18 cellular contexts compared by ENCODE assay signal in genomic region chr15:47432831-47433230, GRCh38.
"Had no signal": no experiment of that assay in that cellular context is flagged by ENCODE, and none has a peak within 500 bp of the region (broad histone marks: within the 10 kb centered on the region; RNA-seq: fewer than 3 reads in every experiment).

No MANE protein-coding gene starts in this region.

- H3K4me1 ChIP-seq: suprapubic skin, vagina had no signal

- H3K9me3 ChIP-seq: body of pancreas, heart right ventricle, suprapubic skin, vagina had no signal

- DNase-seq: activated B cell treated with CpG ODN at 0.5 μM for 24 hours; activated CD4-positive, alpha-beta memory T cell treated with anti-CD3 and anti-CD28 coated beads, Interleukin-2, amount 10 ng/mL, durations not matched to agents 7 days and 5 days; activated CD4-positive, alpha-beta T cell treated with anti-CD3 and anti-CD28 coated beads for 4 hours; activated CD8-positive, alpha-beta memory T cell treated with anti-CD3 and anti-CD28 coated beads, Interleukin-2, amount 10 ng/mL, durations not matched to agents 7 days and 5 days; activated naive CD8-positive, alpha-beta T cell treated with anti-CD3 and anti-CD28 coated beads for 36 hours; amniotic stem cell; body of pancreas; caudate nucleus; erythroblast; heart right ventricle; left ventricle myocardium superior; occipital lobe; stimulated activated CD4-positive, alpha-beta T cell treated with anti-CD3 and anti-CD28 coated beads, Interleukin-2, amount 100 ng/mL, for 24 hours; T-helper 9 cell; trophoblast cell had no signal

- H3K27me3 ChIP-seq: body of pancreas, heart right ventricle, suprapubic skin, vagina had no signal

- ATAC-seq: activated CD8-positive, alpha-beta memory T cell treated with anti-CD3 and anti-CD28 coated beads, Interleukin-2, amount 10 ng/mL, durations not matched to agents 7 days and 5 days; body of pancreas; heart right ventricle; left ventricle myocardium superior had no signal

- H3K36me3 ChIP-seq: heart right ventricle, suprapubic skin, vagina had no signal

- H3K4me3 ChIP-seq: body of pancreas, coronary artery, heart right ventricle, suprapubic skin, vagina had no signal

- H3K27ac ChIP-seq: body of pancreas, coronary artery, heart right ventricle, suprapubic skin, vagina had no signal
